Comparison of ENCODE assay signal across 1 cellular context in the genomic region with DNA sequence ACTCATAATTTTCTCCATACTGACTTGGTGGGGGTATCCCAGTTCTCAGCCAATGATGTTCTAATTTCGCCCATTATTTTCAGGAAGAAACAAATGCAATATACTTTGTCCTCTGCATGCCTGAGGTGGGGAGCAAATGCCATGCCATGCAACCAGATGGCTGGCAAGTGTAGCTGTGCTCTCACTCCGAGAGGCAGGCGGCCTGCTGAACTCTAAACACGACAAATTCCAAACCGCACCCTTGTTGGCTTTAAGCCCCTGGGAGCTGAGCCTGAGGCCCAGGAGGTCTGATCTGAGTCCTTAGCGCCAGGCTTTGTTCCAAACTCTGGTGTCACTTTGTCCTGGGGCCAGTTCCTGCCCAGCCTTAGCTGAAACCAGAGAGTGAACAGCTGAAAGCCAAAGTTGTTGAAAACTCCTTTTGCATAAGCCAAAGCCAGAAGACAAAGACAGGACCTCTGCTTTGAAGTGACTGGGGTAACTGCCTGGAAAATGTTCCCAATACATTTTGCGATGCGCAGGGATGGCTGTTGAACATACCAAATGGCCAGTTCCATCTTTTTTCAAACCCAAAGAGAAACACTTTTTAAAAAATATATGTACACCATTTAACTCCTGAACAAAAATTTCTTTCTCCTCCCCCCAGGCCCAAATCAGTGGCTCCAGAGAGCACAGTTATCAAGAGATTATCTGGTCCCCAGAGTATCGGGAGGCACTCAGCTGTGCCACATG.
TF ChIP-seq lines count a peak whose summit lies in the region.

No MANE protein-coding gene starts in this region.

TF ChIP-seq in HEK293, 187 proteins besides CTCF, POLR2A, EP300 and RAD21:
- no peak for TF ChIP-seq ZNF274 (IDR thresholded peaks at IDR 0.05; ENCODE audit: low read length)
- no peak for TF ChIP-seq ZNF274 (tag by site-specific recombination; IDR thresholded peaks at IDR 0.05; ENCODE audit: borderline replicate concordance)
- no peak for TF ChIP-seq ZNF26 (tag by site-specific recombination; IDR thresholded peaks at IDR 0.05)
- TF ChIP-seq SETDB1 (IDR thresholded peaks at IDR 0.05; ENCODE audit: insufficient read length, low read length), result no peak
- TF ChIP-seq OVOL3 (tag by site-specific recombination; IDR thresholded peaks at IDR 0.05), result no peak
- peak; percentile 20; the same call in 1 of the 2 replicates for TF ChIP-seq GLIS1 (tag by site-specific recombination; IDR thresholded peaks at IDR 0.05)
- no peak for TF ChIP-seq ZNF19 (tag by site-specific recombination; IDR thresholded peaks at IDR 0.05; ENCODE audit: low read depth)
- TF ChIP-seq ZIC2 (tag by site-specific recombination; IDR thresholded peaks at IDR 0.05), result 0 out of 2 replicates have a peak, but pooled peaks have one; percentile 10
